Comparison of ENCODE assay signal across 2 cellular contexts in genomic region chr2:150063950-150064549, GRCh38.
TF ChIP-seq lines count a peak whose summit lies in the region.

No MANE protein-coding gene starts in this region.

TF ChIP-seq in H1, 55 proteins besides CTCF, POLR2A, EP300 and RAD21 (continues in another document):
- TF ChIP-seq YY1 (IDR thresholded peaks at IDR 0.05; ENCODE audit: low read depth, low read length) (0 out of 2 replicates have a peak, but pooled peaks have one; percentile 12), FOSL1 (IDR thresholded peaks at IDR 0.05; ENCODE audit: insufficient read depth, low read depth, low read length) (no peak), RNF2 (IDR thresholded peaks at IDR 0.05; ENCODE audit: borderline replicate concordance, low read depth, low read length, missing control alignments, poor library complexity, severe bottlenecking) (no peak), HDAC2 (IDR thresholded peaks at IDR 0.05; ENCODE audit: borderline replicate concordance in 1 of 2, low read depth in 2 of 2, low read length in 2 of 2) (peak in 1 of 2 experiments; percentile 65; a peak in 1 of 4 replicates), POU5F1 (IDR thresholded peaks at IDR 0.05; ENCODE audit: low read depth, low read length) (no peak), RFX5 (IDR thresholded peaks at IDR 0.05; ENCODE audit: borderline replicate concordance, low read depth, low read length) (no peak), SAP30 (IDR thresholded peaks at IDR 0.05; ENCODE audit: insufficient read depth, insufficient replicate concordance, low read length) (no peak), CHD7 (IDR thresholded peaks at IDR 0.05; ENCODE audit: insufficient replicate concordance, low read length) (peak; percentile 24), CBX8 (IDR thresholded peaks at IDR 0.05; ENCODE audit: borderline replicate concordance, low read depth, low read length) (no peak), MAFK (IDR thresholded peaks at IDR 0.05; ENCODE audit: low read depth, low read length) (no peak), TAF1 (IDR thresholded peaks at IDR 0.05; ENCODE audit: low read depth, low read length) (no peak), NANOG (IDR thresholded peaks at IDR 0.05; ENCODE audit: insufficient read depth, low read depth, low read length, poor library complexity, severe bottlenecking) (no peak), BACH1 (IDR thresholded peaks at IDR 0.05; ENCODE audit: low read length) (no peak), GABPA (IDR thresholded peaks at IDR 0.05; ENCODE audit: borderline replicate concordance, insufficient read depth, low read length) (no peak)
- TF ChIP-seq, protein P1, sequence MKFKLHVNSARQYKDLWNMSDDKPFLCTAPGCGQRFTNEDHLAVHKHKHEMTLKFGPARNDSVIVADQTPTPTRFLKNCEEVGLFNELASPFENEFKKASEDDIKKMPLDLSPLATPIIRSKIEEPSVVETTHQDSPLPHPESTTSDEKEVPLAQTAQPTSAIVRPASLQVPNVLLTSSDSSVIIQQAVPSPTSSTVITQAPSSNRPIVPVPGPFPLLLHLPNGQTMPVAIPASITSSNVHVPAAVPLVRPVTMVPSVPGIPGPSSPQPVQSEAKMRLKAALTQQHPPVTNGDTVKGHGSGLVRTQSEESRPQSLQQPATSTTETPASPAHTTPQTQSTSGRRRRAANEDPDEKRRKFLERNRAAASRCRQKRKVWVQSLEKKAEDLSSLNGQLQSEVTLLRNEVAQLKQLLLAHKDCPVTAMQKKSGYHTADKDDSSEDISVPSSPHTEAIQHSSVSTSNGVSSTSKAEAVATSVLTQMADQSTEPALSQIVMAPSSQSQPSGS (IDR thresholded peaks at IDR 0.05; ENCODE audit: low read length) = no peak

TF ChIP-seq in neural cell, 6 proteins besides CTCF, POLR2A, EP300 and RAD21:
- TF ChIP-seq EZH2 (IDR thresholded peaks at IDR 0.05; ENCODE audit: borderline replicate concordance, insufficient read depth, low read length, poor library complexity, severe bottlenecking) (no peak), MXI1 (conservative IDR thresholded peaks at IDR 0.05; ENCODE audit: poor library complexity, severe bottlenecking) (no peak)
- TF ChIP-seq, protein P2, sequence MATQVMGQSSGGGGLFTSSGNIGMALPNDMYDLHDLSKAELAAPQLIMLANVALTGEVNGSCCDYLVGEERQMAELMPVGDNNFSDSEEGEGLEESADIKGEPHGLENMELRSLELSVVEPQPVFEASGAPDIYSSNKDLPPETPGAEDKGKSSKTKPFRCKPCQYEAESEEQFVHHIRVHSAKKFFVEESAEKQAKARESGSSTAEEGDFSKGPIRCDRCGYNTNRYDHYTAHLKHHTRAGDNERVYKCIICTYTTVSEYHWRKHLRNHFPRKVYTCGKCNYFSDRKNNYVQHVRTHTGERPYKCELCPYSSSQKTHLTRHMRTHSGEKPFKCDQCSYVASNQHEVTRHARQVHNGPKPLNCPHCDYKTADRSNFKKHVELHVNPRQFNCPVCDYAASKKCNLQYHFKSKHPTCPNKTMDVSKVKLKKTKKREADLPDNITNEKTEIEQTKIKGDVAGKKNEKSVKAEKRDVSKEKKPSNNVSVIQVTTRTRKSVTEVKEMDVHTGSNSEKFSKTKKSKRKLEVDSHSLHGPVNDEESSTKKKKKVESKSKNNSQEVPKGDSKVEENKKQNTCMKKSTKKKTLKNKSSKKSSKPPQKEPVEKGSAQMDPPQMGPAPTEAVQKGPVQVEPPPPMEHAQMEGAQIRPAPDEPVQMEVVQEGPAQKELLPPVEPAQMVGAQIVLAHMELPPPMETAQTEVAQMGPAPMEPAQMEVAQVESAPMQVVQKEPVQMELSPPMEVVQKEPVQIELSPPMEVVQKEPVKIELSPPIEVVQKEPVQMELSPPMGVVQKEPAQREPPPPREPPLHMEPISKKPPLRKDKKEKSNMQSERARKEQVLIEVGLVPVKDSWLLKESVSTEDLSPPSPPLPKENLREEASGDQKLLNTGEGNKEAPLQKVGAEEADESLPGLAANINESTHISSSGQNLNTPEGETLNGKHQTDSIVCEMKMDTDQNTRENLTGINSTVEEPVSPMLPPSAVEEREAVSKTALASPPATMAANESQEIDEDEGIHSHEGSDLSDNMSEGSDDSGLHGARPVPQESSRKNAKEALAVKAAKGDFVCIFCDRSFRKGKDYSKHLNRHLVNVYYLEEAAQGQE (IDR thresholded peaks at IDR 0.05; ENCODE audit: borderline replicate concordance) = peak; percentile 10
TF ChIP-seq in neural cell: peak in this region for 1.
